ENCODE assay signal across 1 cellular context in genomic region chr4:1656132-1656531, GRCh38.
TF ChIP-seq lines count a peak whose summit lies in the region.

No MANE protein-coding gene starts in this region.

TF ChIP-seq in GM23338, 12 proteins besides CTCF, POLR2A, EP300 and RAD21 (continued from another document):
- TF ChIP-seq ETS1 (IDR thresholded peaks at IDR 0.05) (no peak), ZNF114 (CRISPR knock-in tag; IDR thresholded peaks at IDR 0.05) (no peak), REST (IDR thresholded peaks at IDR 0.05; ENCODE audit: unreplicated experiment) (no peak), STAT1 (IDR thresholded peaks at IDR 0.05; ENCODE audit: unreplicated experiment) (no peak), POLR2AphosphoS5 (IDR thresholded peaks at IDR 0.05; ENCODE audit: low read depth) (no peak), ZNF462 (CRISPR knock-in tag; IDR thresholded peaks at IDR 0.05) (no peak), NANOG (IDR thresholded peaks at IDR 0.05; ENCODE audit: borderline replicate concordance) (no peak)
